ENCODE assay signal across 2 cellular contexts in the genomic region with DNA sequence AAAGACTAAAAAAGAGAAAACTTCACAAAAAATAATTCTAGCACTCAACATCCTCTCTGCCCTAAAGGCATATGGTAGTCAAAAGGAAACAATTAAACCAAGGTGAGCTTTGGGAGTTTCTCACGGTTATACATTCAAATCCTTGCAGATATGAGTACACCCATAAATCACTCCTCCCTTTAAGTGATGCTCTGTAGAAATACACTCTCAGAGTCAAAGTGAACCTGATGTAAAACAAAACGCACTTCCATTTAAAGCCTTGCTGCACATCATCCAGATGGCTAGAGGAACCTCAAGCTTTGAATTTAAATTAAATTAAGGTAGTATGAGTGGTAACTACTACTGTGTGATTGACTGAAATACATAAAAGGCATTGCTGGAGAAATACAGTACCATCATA.
A peak's percentile ranks its signal among the peaks of the same experiment; 100 is the strongest.
TF ChIP-seq lines count a peak whose summit lies in the region.

No MANE protein-coding gene starts in this region.

TF ChIP-seq in A549, 52 proteins besides CTCF, POLR2A, EP300 and RAD21 (continued from another document and continues in another):
- TF ChIP-seq, protein P1, sequence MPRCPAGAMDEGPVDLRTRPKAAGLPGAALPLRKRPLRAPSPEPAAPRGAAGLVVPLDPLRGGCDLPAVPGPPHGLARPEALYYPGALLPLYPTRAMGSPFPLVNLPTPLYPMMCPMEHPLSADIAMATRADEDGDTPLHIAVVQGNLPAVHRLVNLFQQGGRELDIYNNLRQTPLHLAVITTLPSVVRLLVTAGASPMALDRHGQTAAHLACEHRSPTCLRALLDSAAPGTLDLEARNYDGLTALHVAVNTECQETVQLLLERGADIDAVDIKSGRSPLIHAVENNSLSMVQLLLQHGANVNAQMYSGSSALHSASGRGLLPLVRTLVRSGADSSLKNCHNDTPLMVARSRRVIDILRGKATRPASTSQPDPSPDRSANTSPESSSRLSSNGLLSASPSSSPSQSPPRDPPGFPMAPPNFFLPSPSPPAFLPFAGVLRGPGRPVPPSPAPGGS (IDR thresholded peaks at IDR 0.05), result no peak
- TF ChIP-seq ZFP36 (IDR thresholded peaks at IDR 0.05; ENCODE audit: borderline replicate concordance, partially characterized antibody), result no peak
- TF ChIP-seq, protein P2, sequence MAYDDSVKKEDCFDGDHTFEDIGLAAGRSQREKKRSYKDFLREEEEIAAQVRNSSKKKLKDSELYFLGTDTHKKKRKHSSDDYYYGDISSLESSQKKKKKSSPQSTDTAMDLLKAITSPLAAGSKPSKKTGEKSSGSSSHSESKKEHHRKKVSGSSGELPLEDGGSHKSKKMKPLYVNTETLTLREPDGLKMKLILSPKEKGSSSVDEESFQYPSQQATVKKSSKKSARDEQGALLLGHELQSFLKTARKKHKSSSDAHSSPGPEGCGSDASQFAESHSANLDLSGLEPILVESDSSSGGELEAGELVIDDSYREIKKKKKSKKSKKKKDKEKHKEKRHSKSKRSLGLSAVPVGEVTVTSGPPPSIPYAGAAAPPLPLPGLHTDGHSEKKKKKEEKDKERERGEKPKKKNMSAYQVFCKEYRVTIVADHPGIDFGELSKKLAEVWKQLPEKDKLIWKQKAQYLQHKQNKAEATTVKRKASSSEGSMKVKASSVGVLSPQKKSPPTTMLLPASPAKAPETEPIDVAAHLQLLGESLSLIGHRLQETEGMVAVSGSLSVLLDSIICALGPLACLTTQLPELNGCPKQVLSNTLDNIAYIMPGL (CRISPR knock-in tag; IDR thresholded peaks at IDR 0.05; ENCODE audit: borderline replicate concordance), result 0 out of 2 replicates have a peak, but pooled peaks have one; percentile 65
- TF ChIP-seq CEBPB (IDR thresholded peaks at IDR 0.05), result no peak
- peak; percentile 86; the same call in 1 of the 2 replicates for TF ChIP-seq TP53 (CRISPR knock-in tag; IDR thresholded peaks at IDR 0.05)
- no peak for TF ChIP-seq BHLHE40 (IDR thresholded peaks at IDR 0.05; ENCODE audit: low read depth, low read length)
- TF ChIP-seq RARB (CRISPR knock-in tag; IDR thresholded peaks at IDR 0.05), result peak; percentile 68; the same call in 1 of the 2 replicates
- TF ChIP-seq SMC3 (IDR thresholded peaks at IDR 0.05), result no peak
- no peak for TF ChIP-seq PHF8 (IDR thresholded peaks at IDR 0.05; ENCODE audit: borderline replicate concordance, low read depth)
- TF ChIP-seq EHF (CRISPR knock-in tag; IDR thresholded peaks at IDR 0.05), result no peak
- TF ChIP-seq EHMT2 (IDR thresholded peaks at IDR 0.05; ENCODE audit: low read depth), result no peak
- no peak for TF ChIP-seq MAFK (IDR thresholded peaks at IDR 0.05; ENCODE audit: partially characterized antibody)
- TF ChIP-seq, protein P3, sequence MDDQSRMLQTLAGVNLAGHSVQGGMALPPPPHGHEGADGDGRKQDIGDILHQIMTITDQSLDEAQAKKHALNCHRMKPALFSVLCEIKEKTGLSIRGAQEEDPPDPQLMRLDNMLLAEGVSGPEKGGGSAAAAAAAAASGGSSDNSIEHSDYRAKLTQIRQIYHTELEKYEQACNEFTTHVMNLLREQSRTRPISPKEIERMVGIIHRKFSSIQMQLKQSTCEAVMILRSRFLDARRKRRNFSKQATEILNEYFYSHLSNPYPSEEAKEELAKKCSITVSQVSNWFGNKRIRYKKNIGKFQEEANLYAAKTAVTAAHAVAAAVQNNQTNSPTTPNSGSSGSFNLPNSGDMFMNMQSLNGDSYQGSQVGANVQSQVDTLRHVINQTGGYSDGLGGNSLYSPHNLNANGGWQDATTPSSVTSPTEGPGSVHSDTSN (IDR thresholded peaks at IDR 0.05), result no peak
- no peak for TF ChIP-seq RCOR1 (IDR thresholded peaks at IDR 0.05; ENCODE audit: low read depth, low read length)
- no peak for TF ChIP-seq JUNB (IDR thresholded peaks at IDR 0.05)
- no peak for TF ChIP-seq RNF2 (IDR thresholded peaks at IDR 0.05; ENCODE audit: borderline replicate concordance, low read depth)
- no peak for TF ChIP-seq CBX2 (IDR thresholded peaks at IDR 0.05; ENCODE audit: borderline replicate concordance, low read depth)
- TF ChIP-seq HDAC2 (IDR thresholded peaks at IDR 0.05), result no peak
- TF ChIP-seq, protein P4, sequence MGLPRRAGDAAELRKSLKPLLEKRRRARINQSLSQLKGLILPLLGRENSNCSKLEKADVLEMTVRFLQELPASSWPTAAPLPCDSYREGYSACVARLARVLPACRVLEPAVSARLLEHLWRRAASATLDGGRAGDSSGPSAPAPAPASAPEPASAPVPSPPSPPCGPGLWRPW (IDR thresholded peaks at IDR 0.05), result no peak
- TF ChIP-seq MAZ (IDR thresholded peaks at IDR 0.05; ENCODE audit: borderline replicate concordance, low read depth, low read length), result no peak
- TF ChIP-seq, protein P5, sequence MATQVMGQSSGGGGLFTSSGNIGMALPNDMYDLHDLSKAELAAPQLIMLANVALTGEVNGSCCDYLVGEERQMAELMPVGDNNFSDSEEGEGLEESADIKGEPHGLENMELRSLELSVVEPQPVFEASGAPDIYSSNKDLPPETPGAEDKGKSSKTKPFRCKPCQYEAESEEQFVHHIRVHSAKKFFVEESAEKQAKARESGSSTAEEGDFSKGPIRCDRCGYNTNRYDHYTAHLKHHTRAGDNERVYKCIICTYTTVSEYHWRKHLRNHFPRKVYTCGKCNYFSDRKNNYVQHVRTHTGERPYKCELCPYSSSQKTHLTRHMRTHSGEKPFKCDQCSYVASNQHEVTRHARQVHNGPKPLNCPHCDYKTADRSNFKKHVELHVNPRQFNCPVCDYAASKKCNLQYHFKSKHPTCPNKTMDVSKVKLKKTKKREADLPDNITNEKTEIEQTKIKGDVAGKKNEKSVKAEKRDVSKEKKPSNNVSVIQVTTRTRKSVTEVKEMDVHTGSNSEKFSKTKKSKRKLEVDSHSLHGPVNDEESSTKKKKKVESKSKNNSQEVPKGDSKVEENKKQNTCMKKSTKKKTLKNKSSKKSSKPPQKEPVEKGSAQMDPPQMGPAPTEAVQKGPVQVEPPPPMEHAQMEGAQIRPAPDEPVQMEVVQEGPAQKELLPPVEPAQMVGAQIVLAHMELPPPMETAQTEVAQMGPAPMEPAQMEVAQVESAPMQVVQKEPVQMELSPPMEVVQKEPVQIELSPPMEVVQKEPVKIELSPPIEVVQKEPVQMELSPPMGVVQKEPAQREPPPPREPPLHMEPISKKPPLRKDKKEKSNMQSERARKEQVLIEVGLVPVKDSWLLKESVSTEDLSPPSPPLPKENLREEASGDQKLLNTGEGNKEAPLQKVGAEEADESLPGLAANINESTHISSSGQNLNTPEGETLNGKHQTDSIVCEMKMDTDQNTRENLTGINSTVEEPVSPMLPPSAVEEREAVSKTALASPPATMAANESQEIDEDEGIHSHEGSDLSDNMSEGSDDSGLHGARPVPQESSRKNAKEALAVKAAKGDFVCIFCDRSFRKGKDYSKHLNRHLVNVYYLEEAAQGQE (IDR thresholded peaks at IDR 0.05), result no peak
- TF ChIP-seq, protein P6, sequence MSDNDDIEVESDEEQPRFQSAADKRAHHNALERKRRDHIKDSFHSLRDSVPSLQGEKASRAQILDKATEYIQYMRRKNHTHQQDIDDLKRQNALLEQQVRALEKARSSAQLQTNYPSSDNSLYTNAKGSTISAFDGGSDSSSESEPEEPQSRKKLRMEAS (IDR thresholded peaks at IDR 0.05), result no peak
- TF ChIP-seq KDM5A (IDR thresholded peaks at IDR 0.05), result no peak
- TF ChIP-seq KDM1A (IDR thresholded peaks at IDR 0.05; ENCODE audit: low read depth), result no peak
- no peak for TF ChIP-seq HOXB13 (CRISPR knock-in tag; IDR thresholded peaks at IDR 0.05; ENCODE audit: low read depth)

TF ChIP-seq in WTC11, 78 proteins besides CTCF, POLR2A, EP300 and RAD21 (continued from another document):
- TF ChIP-seq, protein P7, sequence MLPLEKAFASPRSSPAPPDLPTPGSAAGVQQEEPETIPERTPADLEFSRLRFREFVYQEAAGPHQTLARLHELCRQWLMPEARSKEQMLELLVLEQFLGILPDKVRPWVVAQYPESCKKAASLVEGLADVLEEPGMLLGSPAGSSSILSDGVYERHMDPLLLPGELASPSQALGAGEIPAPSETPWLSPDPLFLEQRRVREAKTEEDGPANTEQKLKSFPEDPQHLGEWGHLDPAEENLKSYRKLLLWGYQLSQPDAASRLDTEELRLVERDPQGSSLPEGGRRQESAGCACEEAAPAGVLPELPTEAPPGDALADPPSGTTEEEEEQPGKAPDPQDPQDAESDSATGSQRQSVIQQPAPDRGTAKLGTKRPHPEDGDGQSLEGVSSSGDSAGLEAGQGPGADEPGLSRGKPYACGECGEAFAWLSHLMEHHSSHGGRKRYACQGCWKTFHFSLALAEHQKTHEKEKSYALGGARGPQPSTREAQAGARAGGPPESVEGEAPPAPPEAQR (CRISPR knock-in tag; IDR thresholded peaks at IDR 0.05), result no peak
- TF ChIP-seq, protein P8, sequence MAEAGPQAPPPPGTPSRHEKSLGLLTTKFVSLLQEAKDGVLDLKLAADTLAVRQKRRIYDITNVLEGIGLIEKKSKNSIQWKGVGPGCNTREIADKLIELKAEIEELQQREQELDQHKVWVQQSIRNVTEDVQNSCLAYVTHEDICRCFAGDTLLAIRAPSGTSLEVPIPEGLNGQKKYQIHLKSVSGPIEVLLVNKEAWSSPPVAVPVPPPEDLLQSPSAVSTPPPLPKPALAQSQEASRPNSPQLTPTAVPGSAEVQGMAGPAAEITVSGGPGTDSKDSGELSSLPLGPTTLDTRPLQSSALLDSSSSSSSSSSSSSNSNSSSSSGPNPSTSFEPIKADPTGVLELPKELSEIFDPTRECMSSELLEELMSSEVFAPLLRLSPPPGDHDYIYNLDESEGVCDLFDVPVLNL (CRISPR knock-in tag; IDR thresholded peaks at IDR 0.05; ENCODE audit: borderline replicate concordance, low read depth), result no peak
